15 cellular contexts compared by ENCODE assay signal in the genomic region with DNA sequence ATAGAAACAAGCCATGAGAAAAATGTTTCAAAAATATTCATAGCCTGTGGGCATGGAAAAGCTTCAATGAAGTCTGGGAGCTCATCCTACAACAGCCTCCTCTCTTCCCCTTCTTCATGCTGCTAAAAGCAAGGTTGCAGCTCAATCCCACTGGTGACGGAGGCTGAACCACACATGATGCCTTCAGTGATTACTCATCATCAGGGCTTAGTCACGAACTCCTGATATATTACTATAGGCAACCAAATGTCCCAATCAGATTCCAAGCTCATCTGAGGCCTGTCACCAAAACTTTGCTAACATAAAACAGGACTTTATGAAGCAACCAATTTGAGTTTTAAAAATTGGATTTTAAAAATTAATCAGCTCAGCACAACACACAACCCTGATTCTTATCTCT. TPM values are rescaled to one million over a fixed set of nuclear protein-coding genes. Genes with fewer than 3 reads are reported as not detected.
DNase-seq lines count a peak whose midpoint lies in the region; ATAC-seq and TF ChIP-seq lines count a peak whose summit lies in the region.
"Had no signal": no experiment of that assay in that cellular context is flagged by ENCODE, and none has a peak within 500 bp of the region (broad histone marks: within the 10 kb centered on the region; RNA-seq: fewer than 3 reads in every experiment).

No MANE protein-coding gene starts in this region.

- TF ChIP-seq CTCF in left lung (IDR thresholded peaks at IDR 0.05) = no peak

- H3K36me3 ChIP-seq in adipocyte (ENCODE audit: control insufficient read depth, insufficient read depth, low read length, severe bottlenecking) = no peaks in the 10 kb centered on the region
- H3K36me3 ChIP-seq in left lung = no peaks in the 10 kb centered on the region

- no peak overlapping the region for H3K27ac ChIP-seq in left lung
- H3K27ac ChIP-seq: C4-2B had no signal

- H3K4me1 ChIP-seq in adipocyte (ENCODE audit: control insufficient read depth, insufficient read depth, low read length) = no peaks in the 10 kb centered on the region
- H3K4me1 ChIP-seq in left lung = no peaks in the 10 kb centered on the region

- DNase-seq in AG20443 (ENCODE audit: low spot score) (peak; percentile 73), adipocyte (ENCODE audit: low read depth) (peak; percentile 77), head of caudate nucleus (peak in 40 of 42 donors; percentile 10 to 89 (median 58)), iPS-NIHi11 (ENCODE audit: low spot score) (no peak), left lung (no peak)
- no peak for DNase-seq in activated effector memory CD4-positive, alpha-beta T cell treated with Interleukin-2 at 50 U/mL for 16 hours
- DNase-seq: activated gamma-delta T cell treated with Interleukin-2 at 50 U/mL for 16 hours, dermis blood vessel endothelial cell, NCI-H2171 treated with DMSO at 0.1 percent for 48 hours, Right ventricle myocardium superior had no signal

- H3K27me3 ChIP-seq in adipocyte (replicated peaks; ENCODE audit: control insufficient read depth, insufficient read depth, low read length) (peaks cover 4% of the 10 kb centered on the region), left lung (no peaks in the 10 kb centered on the region)

- H3K9ac ChIP-seq in adipocyte (ENCODE audit: low read length) = no peak overlapping the region

- intact Hi-C loops in head of caudate nucleus (cut with DNase I) (no loop called here), left lung (cut with DNase I) (no loop called here)

- H3K4me3 ChIP-seq in adipocyte (ENCODE audit: low read length) = no peak overlapping the region
- H3K4me3 ChIP-seq in left lung = no peak overlapping the region

- ATAC-seq in HG03025 (IDR thresholded peaks at IDR 0.05; ENCODE audit: low FRiP score, unreplicated experiment) = peak; percentile 32
- ATAC-seq in HG02884 (IDR thresholded peaks at IDR 0.05; ENCODE audit: unreplicated experiment) = no peak
- ATAC-seq in left lung = no peak
- ATAC-seq: activated CD4-positive, CD25-positive, alpha-beta regulatory T cell treated with anti-CD3 and anti-CD28 coated beads, Interleukin-2, amount 50 U/mL, for 24 hours had no signal

- H3K9me3 ChIP-seq in adipocyte (ENCODE audit: control insufficient read depth, low read length) (no peaks in the 10 kb centered on the region), left lung (no peaks in the 10 kb centered on the region)

RNA-seq across cellular contexts. Expression of gene SLC24A5, which starts 24.0 kb away (rescaled TPM):
- 1 to 10 TPM in 1 of 2 donors, under 1 TPM in 1; 0.50 to 6.5 TPM for total RNA-seq in left lung
- total RNA-seq: dermis blood vessel endothelial cell, Right ventricle myocardium superior, skeletal muscle tissue had no signal

Comparison
In these comparisons a context has a peak if more than half of its experiments do, and no peak if none do; other contexts are left out.
1. DNase-seq: peak in AG20443 (single experiment), adipocyte (single experiment) and head of caudate nucleus (40 of 42); none in activated effector memory CD4-positive, alpha-beta T cell treated with Interleukin-2 at 50 U/mL for 16 hours (single experiment), iPS-NIHi11 (single experiment) and left lung (0 of 2).